ENCODE assay signal across 1 cellular context in the genomic region with DNA sequence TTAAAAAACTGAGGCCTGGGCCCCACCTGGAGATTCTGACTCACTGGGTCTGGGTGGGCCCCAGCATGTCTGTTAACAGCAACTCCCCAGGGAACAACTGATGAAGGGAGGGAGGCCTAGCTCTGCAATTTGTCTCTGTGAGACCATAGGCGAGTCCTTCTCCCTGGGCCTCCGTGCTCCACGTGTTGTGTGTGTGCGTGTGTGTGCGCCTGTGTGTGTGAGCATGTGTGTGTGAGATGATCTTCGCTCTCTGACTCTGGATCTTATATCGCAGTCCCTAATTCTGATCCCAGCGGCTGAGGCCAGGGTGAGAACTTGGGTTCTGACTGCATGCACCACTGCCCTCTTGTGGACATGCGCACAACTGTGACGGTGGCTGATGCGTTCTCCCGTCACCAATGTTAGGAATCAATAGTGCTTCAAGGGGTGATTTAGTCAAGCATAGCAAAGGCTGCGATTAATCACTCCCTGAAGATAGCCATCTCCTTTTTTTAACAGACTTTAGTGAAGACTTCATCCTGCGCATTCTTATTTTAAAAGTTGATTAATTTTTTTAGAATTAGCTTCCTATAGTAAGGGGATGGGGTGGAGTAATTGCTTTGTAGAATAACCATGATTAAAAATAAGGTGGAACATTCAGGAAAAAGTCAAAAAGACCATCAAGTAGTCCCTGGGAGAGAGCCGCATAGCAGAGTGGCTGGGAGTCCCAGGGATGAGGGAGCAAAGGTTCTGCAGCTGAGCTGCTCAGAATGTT.
TF ChIP-seq lines count a peak whose summit lies in the region.

No MANE protein-coding gene starts in this region.

TF ChIP-seq in GM23338, 12 proteins besides CTCF, POLR2A, EP300 and RAD21:
- TF ChIP-seq, protein P1, sequence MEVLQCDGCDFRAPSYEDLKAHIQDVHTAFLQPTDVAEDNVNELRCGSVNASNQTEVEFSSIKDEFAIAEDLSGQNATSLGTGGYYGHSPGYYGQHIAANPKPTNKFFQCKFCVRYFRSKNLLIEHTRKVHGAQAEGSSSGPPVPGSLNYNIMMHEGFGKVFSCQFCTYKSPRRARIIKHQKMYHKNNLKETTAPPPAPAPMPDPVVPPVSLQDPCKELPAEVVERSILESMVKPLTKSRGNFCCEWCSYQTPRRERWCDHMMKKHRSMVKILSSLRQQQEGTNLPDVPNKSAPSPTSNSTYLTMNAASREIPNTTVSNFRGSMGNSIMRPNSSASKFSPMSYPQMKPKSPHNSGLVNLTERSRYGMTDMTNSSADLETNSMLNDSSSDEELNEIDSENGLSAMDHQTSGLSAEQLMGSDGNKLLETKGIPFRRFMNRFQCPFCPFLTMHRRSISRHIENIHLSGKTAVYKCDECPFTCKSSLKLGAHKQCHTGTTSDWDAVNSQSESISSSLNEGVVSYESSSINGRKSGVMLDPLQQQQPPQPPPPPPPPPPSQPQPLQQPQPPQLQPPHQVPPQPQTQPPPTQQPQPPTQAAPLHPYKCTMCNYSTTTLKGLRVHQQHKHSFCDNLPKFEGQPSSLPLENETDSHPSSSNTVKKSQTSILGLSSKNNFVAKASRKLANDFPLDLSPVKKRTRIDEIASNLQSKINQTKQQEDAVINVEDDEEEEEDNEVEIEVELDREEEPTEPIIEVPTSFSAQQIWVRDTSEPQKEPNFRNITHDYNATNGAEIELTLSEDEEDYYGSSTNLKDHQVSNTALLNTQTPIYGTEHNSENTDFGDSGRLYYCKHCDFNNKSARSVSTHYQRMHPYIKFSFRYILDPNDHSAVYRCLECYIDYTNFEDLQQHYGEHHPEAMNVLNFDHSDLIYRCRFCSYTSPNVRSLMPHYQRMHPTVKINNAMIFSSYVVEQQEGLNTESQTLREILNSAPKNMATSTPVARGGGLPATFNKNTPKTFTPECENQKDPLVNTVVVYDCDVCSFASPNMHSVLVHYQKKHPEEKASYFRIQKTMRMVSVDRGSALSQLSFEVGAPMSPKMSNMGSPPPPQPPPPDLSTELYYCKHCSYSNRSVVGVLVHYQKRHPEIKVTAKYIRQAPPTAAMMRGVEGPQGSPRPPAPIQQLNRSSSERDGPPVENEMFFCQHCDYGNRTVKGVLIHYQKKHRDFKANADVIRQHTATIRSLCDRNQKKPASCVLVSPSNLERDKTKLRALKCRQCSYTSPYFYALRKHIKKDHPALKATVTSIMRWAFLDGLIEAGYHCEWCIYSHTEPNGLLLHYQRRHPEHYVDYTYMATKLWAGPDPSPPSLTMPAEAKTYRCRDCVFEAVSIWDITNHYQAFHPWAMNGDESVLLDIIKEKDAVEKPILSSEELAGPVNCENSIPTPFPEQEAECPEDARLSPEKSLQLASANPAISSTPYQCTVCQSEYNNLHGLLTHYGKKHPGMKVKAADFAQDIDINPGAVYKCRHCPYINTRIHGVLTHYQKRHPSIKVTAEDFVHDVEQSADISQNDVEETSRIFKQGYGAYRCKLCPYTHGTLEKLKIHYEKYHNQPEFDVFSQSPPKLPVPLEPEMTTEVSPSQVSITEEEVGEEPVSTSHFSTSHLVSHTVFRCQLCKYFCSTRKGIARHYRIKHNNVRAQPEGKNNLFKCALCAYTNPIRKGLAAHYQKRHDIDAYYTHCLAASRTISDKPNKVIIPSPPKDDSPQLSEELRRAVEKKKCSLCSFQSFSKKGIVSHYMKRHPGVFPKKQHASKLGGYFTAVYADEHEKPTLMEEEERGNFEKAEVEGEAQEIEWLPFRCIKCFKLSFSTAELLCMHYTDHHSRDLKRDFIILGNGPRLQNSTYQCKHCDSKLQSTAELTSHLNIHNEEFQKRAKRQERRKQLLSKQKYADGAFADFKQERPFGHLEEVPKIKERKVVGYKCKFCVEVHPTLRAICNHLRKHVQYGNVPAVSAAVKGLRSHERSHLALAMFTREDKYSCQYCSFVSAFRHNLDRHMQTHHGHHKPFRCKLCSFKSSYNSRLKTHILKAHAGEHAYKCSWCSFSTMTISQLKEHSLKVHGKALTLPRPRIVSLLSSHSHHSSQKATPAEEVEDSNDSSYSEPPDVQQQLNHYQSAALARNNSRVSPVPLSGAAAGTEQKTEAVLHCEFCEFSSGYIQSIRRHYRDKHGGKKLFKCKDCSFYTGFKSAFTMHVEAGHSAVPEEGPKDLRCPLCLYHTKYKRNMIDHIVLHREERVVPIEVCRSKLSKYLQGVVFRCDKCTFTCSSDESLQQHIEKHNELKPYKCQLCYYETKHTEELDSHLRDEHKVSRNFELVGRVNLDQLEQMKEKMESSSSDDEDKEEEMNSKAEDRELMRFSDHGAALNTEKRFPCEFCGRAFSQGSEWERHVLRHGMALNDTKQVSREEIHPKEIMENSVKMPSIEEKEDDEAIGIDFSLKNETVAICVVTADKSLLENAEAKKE (CRISPR knock-in tag; IDR thresholded peaks at IDR 0.05): no peak
- peak; percentile 58 for TF ChIP-seq CREB1 (CRISPR knock-in tag; IDR thresholded peaks at IDR 0.05; ENCODE audit: low read depth)
